15 cellular contexts compared by ENCODE assay signal in genomic region chr10:30490289-30491000, GRCh38. TPM values are rescaled to one million over a fixed set of nuclear protein-coding genes. Genes with fewer than 3 reads are reported as not detected.
DNase-seq lines count a peak whose midpoint lies in the region; ATAC-seq and TF ChIP-seq lines count a peak whose summit lies in the region.
"Had no signal": no experiment of that assay in that cellular context is flagged by ENCODE, and none has a peak within 500 bp of the region (broad histone marks: within the 10 kb centered on the region; RNA-seq: fewer than 3 reads in every experiment).

No MANE protein-coding gene starts in this region.

- H3K9me3 ChIP-seq in DOHH2 (ENCODE audit: control insufficient read depth, insufficient read depth, low read length) = no peaks in the 10 kb centered on the region
- H3K9me3 ChIP-seq in Loucy (ENCODE audit: insufficient read depth, low read depth, low read length) = no peaks in the 10 kb centered on the region
- no peaks in the 10 kb centered on the region for H3K9me3 ChIP-seq in esophagus squamous epithelium
- H3K9me3 ChIP-seq in transverse colon = no peaks in the 10 kb centered on the region

- H3K4me1 ChIP-seq in DOHH2 (ENCODE audit: control insufficient read depth, low read length) = peaks cover 68% of the 10 kb centered on the region
- peaks cover 59% of the 10 kb centered on the region for H3K4me1 ChIP-seq in Loucy (ENCODE audit: insufficient read depth, low read length, poor library complexity, severe bottlenecking)
- peaks cover 7 to 51% (median 16%) of the 10 kb centered on the region in 3 donors for H3K4me1 ChIP-seq in esophagus squamous epithelium
- peaks cover 0 to 9% (median 0%) of the 10 kb centered on the region in 4 donors for H3K4me1 ChIP-seq in transverse colon

- H3K36me3 ChIP-seq in DOHH2 (ENCODE audit: control insufficient read depth, low read length) = no peaks in the 10 kb centered on the region
- H3K36me3 ChIP-seq in Loucy (ENCODE audit: insufficient read depth, low read length) = no peaks in the 10 kb centered on the region
- no peaks in the 10 kb centered on the region for H3K36me3 ChIP-seq in esophagus squamous epithelium
- no peaks in the 10 kb centered on the region for H3K36me3 ChIP-seq in transverse colon

- no peak for TF ChIP-seq EP300 in transverse colon (IDR thresholded peaks at IDR 0.05; ENCODE audit: low read depth)

- H3K27me3 ChIP-seq in DOHH2 (ENCODE audit: control insufficient read depth, low read length) (peaks cover 27% of the 10 kb centered on the region), Loucy (ENCODE audit: insufficient read depth, low read length, poor library complexity, severe bottlenecking) (no peaks in the 10 kb centered on the region), esophagus squamous epithelium (no peaks in the 10 kb centered on the region), transverse colon (no peaks in the 10 kb centered on the region)

- H3K4me2 ChIP-seq in DOHH2 (ENCODE audit: low read length) (peak overlapping the region; percentile 30; the same call in 1 of the 2 replicates), Loucy (ENCODE audit: low read depth, low read length, poor library complexity, severe bottlenecking) (no peak overlapping the region)

- TF ChIP-seq CTCF in DOHH2 (IDR thresholded peaks at IDR 0.05; ENCODE audit: low read depth, low read length, poor library complexity, severe bottlenecking) (no peak), Loucy (conservative IDR thresholded peaks at IDR 0.05; ENCODE audit: low read length) (no peak), esophagus squamous epithelium (IDR thresholded peaks at IDR 0.05) (no peak), transverse colon (IDR thresholded peaks at IDR 0.05) (no peak)

- no peak overlapping the region for H3K4me3 ChIP-seq in DOHH2 (ENCODE audit: low read length)
- no peak overlapping the region for H3K4me3 ChIP-seq in Loucy (ENCODE audit: low read length, poor library complexity, severe bottlenecking)
- H3K4me3 ChIP-seq in esophagus squamous epithelium = no peak overlapping the region
- H3K4me3 ChIP-seq in transverse colon = no peak overlapping the region
- H3K4me3 ChIP-seq: K562 had no signal

- TF ChIP-seq POLR2A in esophagus squamous epithelium (IDR thresholded peaks at IDR 0.05) = no peak
- TF ChIP-seq POLR2A in transverse colon (IDR thresholded peaks at IDR 0.05) = no peak

- H3K27ac ChIP-seq in DOHH2 (ENCODE audit: low read depth, low read length) (no peak overlapping the region), esophagus squamous epithelium (peak overlapping the region in 3 of 4 donors; percentile 63 to 69 (median 64)), transverse colon (no peak overlapping the region)

- H3K9me2 ChIP-seq in DOHH2 (replicated peaks; ENCODE audit: control insufficient read depth, low read length) (no peaks in the 10 kb centered on the region), Loucy (replicated peaks; ENCODE audit: low read depth, low read length) (no peaks in the 10 kb centered on the region)

- no peaks in the 10 kb centered on the region for H3F3A ChIP-seq in DOHH2 (ENCODE audit: control insufficient read depth, insufficient read depth)
- H3F3A ChIP-seq in Loucy (ENCODE audit: low read depth) = no peaks in the 10 kb centered on the region

- ATAC-seq in GM21381 (IDR thresholded peaks at IDR 0.05; ENCODE audit: unreplicated experiment) = peak; percentile 30
- ATAC-seq in stimulated activated naive CD8-positive, alpha-beta T cell treated with anti-CD3 and anti-CD28 coated beads, Interleukin-15, Interleukin-2, amounts not matched to agents 100 U/mL and 50 U/mL, for 24 hours = no peak
- ATAC-seq: K562 had no signal

- H3K79me2 ChIP-seq in DOHH2 (ENCODE audit: control insufficient read depth, low read length) = no peaks in the 10 kb centered on the region
- no peaks in the 10 kb centered on the region for H3K79me2 ChIP-seq in Loucy (ENCODE audit: insufficient read depth, low read length)

- no peak overlapping the region for H2AFZ ChIP-seq in Loucy (ENCODE audit: low read length)

- DNase-seq in esophagus squamous epithelium (lab: John Stamatoyannopoulos, UW) (no peak), RPMI8226 (no peak), transverse colon (no peak), KBM-7 (no peak)
- no peak for DNase-seq in stimulated activated naive CD8-positive, alpha-beta T cell treated with anti-CD3 and anti-CD28 coated beads, Interleukin-15, Interleukin-2, amounts not matched to agents 100 U/mL and 50 U/mL, for 24 hours
- DNase-seq: activated CD4-positive, CD25-positive, alpha-beta regulatory T cell; glutamatergic neuron; islet precursor cell; NCI-H146; NCI-H446; substantia nigra had no signal

- intact Hi-C loops in esophagus squamous epithelium (cut with DNase I) (no loop called here), transverse colon (cut with DNase I; ENCODE audit: low total_unique reads) (no loop called here)

- peak overlapping the region; percentile 32 for H3K9ac ChIP-seq in Loucy (ENCODE audit: low read depth, low read length, poor library complexity, severe bottlenecking)

- in situ Hi-C loops in transverse colon (cut with MboI; ENCODE audit: low pct_ligation_motif_present in 1 of 4, low pct_unique_long_range_greater_than_20kb in 1 of 4, low sequenced_read_pairs in 3 of 4) = no loop called here
- in situ Hi-C loops in KBM-7 (cut with MboI; ENCODE audit: low pct_unique_long_range_greater_than_20kb, low sequenced_read_pairs) = no loop called here

- 73 to 91% methylated on average over 9 of the region's 9 CpGs for WGBS in esophagus squamous epithelium, 2 donors
- 80 to 86% methylated on average over 1 to 9 of the region's 9 CpGs for whole genome bisulfite sequencing in transverse colon (ENCODE audit: low coverage in 1 of 2), 2 donors

- H4K20me1 ChIP-seq in DOHH2 (ENCODE audit: control insufficient read depth, insufficient read depth, low read depth, low read length) = no peaks in the 10 kb centered on the region
- no peaks in the 10 kb centered on the region for H4K20me1 ChIP-seq in Loucy (ENCODE audit: insufficient read depth, low read length, poor library complexity, severe bottlenecking)

RNA-seq across cellular contexts. Expression of gene MAP3K8, which starts 56.5 kb away (rescaled TPM):
- total RNA-seq in esophagus squamous epithelium (10 to 100 TPM in 3 of 4 donors, 1 to 10 TPM in 1; 9.4 to 20.6 (median 17.9) TPM), transverse colon (10 to 100 TPM in 2 of 4 donors, 1 to 10 TPM in 2; 2.2 to 26.7 (median 11.8) TPM)

Comparison
In these comparisons a context has a peak if more than half of its experiments do, and no peak if none do; other contexts are left out.
1. H3K27ac ChIP-seq: peak in esophagus squamous epithelium (3 of 4); none in DOHH2 (single experiment) and transverse colon (0 of 4).